Comparison of ENCODE assay signal across 8 cellular contexts in genomic region chr2:8685697-8686358, GRCh38. TPM values are rescaled to one million over a fixed set of nuclear protein-coding genes. Genes with fewer than 3 reads are reported as not detected.
DNase-seq lines count a peak whose midpoint lies in the region; ATAC-seq and TF ChIP-seq lines count a peak whose summit lies in the region.

No MANE protein-coding gene starts in this region.

- peak overlapping the region; percentile 18 for H2AFZ ChIP-seq in hepatocyte

- peaks cover 9% of the 10 kb centered on the region for H3K27me3 Mint-ChIP-seq in CD4-positive, alpha-beta T cell
- peaks cover 7% of the 10 kb centered on the region in 2 donors for H3K27me3 Mint-ChIP-seq in T-cell

- no peaks in the 10 kb centered on the region for H3K36me3 ChIP-seq in hepatocyte (replicated peaks; ENCODE audit: insufficient read depth, low read depth)
- no peaks in the 10 kb centered on the region for H3K36me3 ChIP-seq in rectal smooth muscle tissue (ENCODE audit: control insufficient read depth, insufficient read depth, low read length)

- peak overlapping the region; percentile 85 for H3K4me2 ChIP-seq in hepatocyte

- peak; percentile 49 to 89 (median 73) for DNase-seq in CD4-positive, alpha-beta T cell
- DNase-seq in LoVo (ENCODE audit: low spot score) (peak; percentile 72), T-cell (peak; percentile 36 to 85 (median 70)), anterior cingulate cortex (lab: John Stamatoyannopoulos, UW) (peak in 49 of 58 donors; percentile 20 to 81 (median 58)), hepatocyte (ENCODE audit: low spot score) (peak; percentile 88), A172 (ENCODE audit: low spot score) (no peak)

- H3K79me2 ChIP-seq in hepatocyte = peaks cover 43% of the 10 kb centered on the region

- no peak overlapping the region for H3K9ac ChIP-seq in rectal smooth muscle tissue (ENCODE audit: low read length)

- peaks cover 20% of the 10 kb centered on the region for H4K20me1 ChIP-seq in hepatocyte (ENCODE audit: insufficient read depth, poor library complexity, severe bottlenecking)

- H3K27me3 ChIP-seq in CD4-positive, alpha-beta T cell (ENCODE audit: control insufficient read depth, insufficient read depth, low read length) = peaks cover 1% of the 10 kb centered on the region
- H3K27me3 ChIP-seq in hepatocyte (no peaks in the 10 kb centered on the region), rectal smooth muscle tissue (ENCODE audit: control insufficient read depth, insufficient read depth, low read length) (no peaks in the 10 kb centered on the region)

- H3K9me3 Mint-ChIP-seq in CD4-positive, alpha-beta T cell = no peaks in the 10 kb centered on the region
- H3K9me3 Mint-ChIP-seq in T-cell = no peaks in the 10 kb centered on the region

- no peak for ATAC-seq in CD4-positive, alpha-beta T cell (ENCODE audit: poor library complexity)
- ATAC-seq in GM19455 (IDR thresholded peaks at IDR 0.05; ENCODE audit: unreplicated experiment) = peak; percentile 24
- ATAC-seq in T-cell (replicated peaks in 1 of 4) = peak; percentile 24 to 35 (median 32)

- POLR2A ChIA-PET in CD4-positive, alpha-beta T cell (lab: Charles Lee) = interaction anchor here (0.9 to 2.2 kb wide), 2 partner anchors 389 to 1257 kb away, joined by 3 to 12 read pairs; no protein-coding TSS in a partner anchor
- POLR2A ChIA-PET in T-cell (lab: Charles Lee) = no interaction called here

- H3K9me2 ChIP-seq in hepatocyte (replicated peaks; ENCODE audit: insufficient read depth) = no peaks in the 10 kb centered on the region

- no peak overlapping the region for H3K27ac ChIP-seq in CD4-positive, alpha-beta T cell (ENCODE audit: low read depth, low read length)
- peak overlapping the region; percentile 97 for H3K27ac ChIP-seq in hepatocyte
- peak overlapping the region; percentile 80 for H3K27ac ChIP-seq in rectal smooth muscle tissue (ENCODE audit: low read depth, low read length)

- peaks cover 26% of the 10 kb centered on the region for H3K4me1 Mint-ChIP-seq in CD4-positive, alpha-beta T cell (ENCODE audit: low read depth)
- H3K4me1 Mint-ChIP-seq in T-cell = peaks cover 15 to 37% (median 24%) of the 10 kb centered on the region in 3 donors

- peak overlapping the region; percentile 24 for H3K27ac Mint-ChIP-seq in CD4-positive, alpha-beta T cell
- H3K27ac Mint-ChIP-seq in T-cell = peak overlapping the region; percentile 18 to 55

- TF ChIP-seq CTCF in CD4-positive, alpha-beta T cell (IDR thresholded peaks at IDR 0.05) = peak; percentile 92
- peak; percentile 90 for TF ChIP-seq CTCF in hepatocyte (IDR thresholded peaks at IDR 0.05; ENCODE audit: poor library complexity)

- no peaks in the 10 kb centered on the region for H3K4me1 ChIP-seq in hepatocyte (ENCODE audit: insufficient read depth)
- peaks cover 3% of the 10 kb centered on the region for H3K4me1 ChIP-seq in rectal smooth muscle tissue (ENCODE audit: control insufficient read depth, insufficient read depth, low read length)

- CTCF ChIA-PET in CD4-positive, alpha-beta T cell (lab: Charles Lee) = interaction anchor here (0.7 to 2.3 kb wide), 3 partner anchors 141 to 1259 kb away, joined by 3 to 11 read pairs (median 4); no protein-coding TSS in a partner anchor
- CTCF ChIA-PET in T-cell (lab: Charles Lee) = interaction anchor here in 1 of 2 donors (0.9 to 1.8 kb wide), 2 partner anchors 1257 to 1260 kb away, joined by 3 to 11 read pairs; no protein-coding TSS in a partner anchor

- H3K4me3 ChIP-seq in hepatocyte = peak overlapping the region; percentile 68
- peak overlapping the region; percentile 69 for H3K4me3 ChIP-seq in rectal smooth muscle tissue (ENCODE audit: low read length)

- peak overlapping the region; percentile 80 for H3K4me3 Mint-ChIP-seq in CD4-positive, alpha-beta T cell
- H3K4me3 Mint-ChIP-seq in T-cell = peak overlapping the region; percentile 61 to 70 (median 63)

- intact Hi-C loops in CD4-positive, alpha-beta T cell (cut with DNase I, micrococcal nuclease) = loop anchor here (1.0 to 10.0 kb wide), 14 partner anchors 231 to 1771 kb away; partner anchors contain the start of gene RNF144A (in 1 of the 2)

- H3K9me3 ChIP-seq in CD4-positive, alpha-beta T cell (ENCODE audit: control insufficient read depth, low read length) = no peaks in the 10 kb centered on the region
- no peaks in the 10 kb centered on the region for H3K9me3 ChIP-seq in hepatocyte (ENCODE audit: low read depth)

- WGBS in hepatocyte (ENCODE audit: low lambda C conversion rate, missing lambda C conversion rate) = 2% methylated on average over 26 of the region's 50 CpGs

- peaks cover 24% of the 10 kb centered on the region for H3K36me3 Mint-ChIP-seq in CD4-positive, alpha-beta T cell (ENCODE audit: low read depth)
- H3K36me3 Mint-ChIP-seq in T-cell = peaks cover 4% of the 10 kb centered on the region

RNA-seq across cellular contexts. Expression of gene ID2, which starts 4.0 kb away (rescaled TPM):
- 100 to 1,000 TPM; 238 to 242 TPM for total RNA-seq in CD4-positive, alpha-beta T cell
- total RNA-seq in T-cell (100 to 1,000 TPM in 2 of 5 donors, 10 to 100 TPM in 3; 55.5 to 153 (median 71.1) TPM), hepatocyte (910 and 1,089 TPM in 2 replicates)
- polyA plus RNA-seq in hepatocyte = 563 and 612 TPM in 2 replicates
- 63.8 and 98.8 TPM in 2 replicates for total RNA-seq in A172 (2014; rRNA removed; shearing (Covaris generic))
